11 cellular contexts compared by ENCODE assay signal in the genomic region with DNA sequence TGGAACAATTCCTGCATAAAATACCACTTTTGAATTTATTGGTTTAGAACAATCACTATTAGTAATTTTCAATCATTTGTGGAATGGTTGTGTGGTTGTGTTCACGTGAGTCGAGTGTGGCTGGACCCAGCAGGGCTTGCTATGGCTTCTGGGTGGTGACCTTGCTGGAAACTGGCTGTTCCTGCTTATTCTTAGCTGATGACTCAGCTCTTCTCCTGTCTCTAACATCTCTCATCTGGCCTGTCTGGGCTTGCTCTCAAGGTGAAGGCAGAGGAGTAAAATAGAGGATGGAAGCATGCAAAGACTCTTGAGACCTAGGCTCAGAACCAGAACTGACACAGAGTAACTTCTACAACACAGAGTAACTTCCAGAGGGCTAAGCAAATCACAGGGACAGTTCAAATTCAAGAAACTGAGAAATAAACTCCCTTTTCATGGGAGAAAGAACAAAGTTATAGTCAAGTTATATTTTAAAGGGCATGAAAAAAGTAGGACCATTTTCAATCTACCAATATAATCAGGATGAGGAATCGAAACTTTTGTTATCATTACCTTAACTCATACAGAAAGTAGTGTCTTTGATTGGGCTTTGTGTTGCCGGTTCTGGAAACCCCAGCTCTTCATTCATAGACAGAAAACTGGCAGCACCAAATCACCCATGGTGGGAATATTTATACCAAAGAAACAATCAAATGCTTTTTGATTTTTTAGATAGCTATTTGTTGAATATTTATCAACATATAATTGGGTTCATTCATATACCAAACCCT.
DNase-seq lines count a peak whose midpoint lies in the region; ATAC-seq, FAIRE-seq and TF ChIP-seq lines count a peak whose summit lies in the region.
"Had no signal": no experiment of that assay in that cellular context is flagged by ENCODE, and none has a peak within 500 bp of the region (broad histone marks: within the 10 kb centered on the region; RNA-seq: fewer than 3 reads in every experiment).

No MANE protein-coding gene starts in this region.

- H2BK12ac ChIP-seq in neuronal stem cell (ENCODE audit: low read length): no peak overlapping the region

- no peak overlapping the region for H2AK5ac ChIP-seq in neuronal stem cell (ENCODE audit: low read depth, low read length)

- H3K27me3 ChIP-seq in neuronal stem cell (ENCODE audit: control insufficient read depth in 3 of 3, insufficient read depth in 3 of 3, low read depth in 1 of 3, low read length in 3 of 3): no peaks in the 10 kb centered on the region

- ATAC-seq in GM19395 (IDR thresholded peaks at IDR 0.05; ENCODE audit: unreplicated experiment): no peak

- peaks cover 0 to 6% of the 10 kb centered on the region in 2 donors for H3K4me1 ChIP-seq in neuronal stem cell (ENCODE audit: control insufficient read depth in 2 of 2, insufficient read depth in 1 of 2, low read depth in 1 of 2, low read length in 2 of 2)

- no peak overlapping the region for H4K91ac ChIP-seq in neuronal stem cell (ENCODE audit: low read depth, low read length, poor library complexity)

- no peaks in the 10 kb centered on the region for H3K9me3 ChIP-seq in neuronal stem cell (replicated peaks in 1 of 2; ENCODE audit: control insufficient read depth in 2 of 2, insufficient read depth in 1 of 2, low read depth in 1 of 2, low read length in 2 of 2)

- WGBS in neuronal stem cell (ENCODE audit: extremely low coverage in 2 of 2, insufficient read length in 2 of 2, insufficient replicate concordance in 1 of 2), 2 donors: no CpG with 5 or more reads among the region's 4 CpGs

- H3K18ac ChIP-seq in neuronal stem cell (ENCODE audit: low read length): no peak overlapping the region

- no peak overlapping the region for H2BK120ac ChIP-seq in neuronal stem cell (ENCODE audit: low read depth, low read length)

- H3K4me3 ChIP-seq in GM12865 (ENCODE audit: low read depth, low read length) (no peak overlapping the region), astrocyte of the spinal cord (ENCODE audit: low read depth, low read length) (no peak overlapping the region), neuronal stem cell (ENCODE audit: low read length in 2 of 2) (no peak overlapping the region)

- no peak for TF ChIP-seq CTCF in GM12865 (IDR thresholded peaks at IDR 0.05; ENCODE audit: insufficient read depth, low read depth, low read length, missing control alignments)
- no peak for TF ChIP-seq CTCF in astrocyte of the spinal cord (IDR thresholded peaks at IDR 0.05; ENCODE audit: low read depth, low read length)

- DNase-seq in GM12865 (ENCODE audit: low read depth) (peak; percentile 5), HTR-8/SVneo (ENCODE audit: insufficient read length, low spot score) (peak; percentile 74), astrocyte of the spinal cord (ENCODE audit: low read depth, low spot score) (peak; percentile 65), neuronal stem cell (ENCODE audit: low spot score) (no peak), GF-D8 (lab: John Stamatoyannopoulos, UW) (no peak), 8988T (no peak), NCI-H1105 (lab: John Stamatoyannopoulos, UW) (no peak)
- DNase-seq: activated T-cell treated with anti-CD3 and anti-CD28 coated beads, Interleukin-2, amount 50 U/mL, for 24 hours; NCI-H187; retina had no signal

- no peak overlapping the region for H3K14ac ChIP-seq in neuronal stem cell (ENCODE audit: low read length)

- no peak overlapping the region for H3K27ac ChIP-seq in neuronal stem cell (replicated peaks; ENCODE audit: low read length)

- H4K8ac ChIP-seq in neuronal stem cell (ENCODE audit: low read depth, low read length): no peak overlapping the region

- in situ Hi-C loops in astrocyte of the spinal cord (cut with HindIII; ENCODE audit: low sequenced_read_pairs): no loop called here

- H3K79me1 ChIP-seq in neuronal stem cell (ENCODE audit: low read depth, low read length): no peaks in the 10 kb centered on the region

- H3K36me3 ChIP-seq in neuronal stem cell (replicated peaks in 1 of 2; ENCODE audit: control insufficient read depth in 2 of 2, insufficient read depth in 2 of 2, low read length in 2 of 2): no peaks in the 10 kb centered on the region

- H3K23ac ChIP-seq in neuronal stem cell (ENCODE audit: low read depth, low read length, poor library complexity): no peak overlapping the region

- H2AFZ ChIP-seq in neuronal stem cell (ENCODE audit: low read length): peak overlapping the region; percentile 79

- FAIRE-seq in HTR-8/SVneo (lab: Jason Lieb, UNC): peak; percentile 94

- no peak overlapping the region for H3K4me2 ChIP-seq in neuronal stem cell (ENCODE audit: insufficient read depth, low read length, poor library complexity, severe bottlenecking)

- H3K4ac ChIP-seq in neuronal stem cell (ENCODE audit: low read length): no peak overlapping the region

- H2BK5ac ChIP-seq in neuronal stem cell (ENCODE audit: low read length): no peak overlapping the region

- H3K9ac ChIP-seq in neuronal stem cell (ENCODE audit: low read depth, low read length, poor library complexity): no peak overlapping the region

- no peak overlapping the region for H2BK15ac ChIP-seq in neuronal stem cell (ENCODE audit: low read length)

Comparison
In these comparisons a context has a peak if more than half of its experiments do, and no peak if none do; other contexts are left out.
1. DNase-seq: peak in GM12865 (single experiment), HTR-8/SVneo (single experiment) and astrocyte of the spinal cord (single experiment); none in neuronal stem cell (single experiment), GF-D8 (single experiment), 8988T (single experiment) and NCI-H1105 (single experiment).